In the genomic region with DNA sequence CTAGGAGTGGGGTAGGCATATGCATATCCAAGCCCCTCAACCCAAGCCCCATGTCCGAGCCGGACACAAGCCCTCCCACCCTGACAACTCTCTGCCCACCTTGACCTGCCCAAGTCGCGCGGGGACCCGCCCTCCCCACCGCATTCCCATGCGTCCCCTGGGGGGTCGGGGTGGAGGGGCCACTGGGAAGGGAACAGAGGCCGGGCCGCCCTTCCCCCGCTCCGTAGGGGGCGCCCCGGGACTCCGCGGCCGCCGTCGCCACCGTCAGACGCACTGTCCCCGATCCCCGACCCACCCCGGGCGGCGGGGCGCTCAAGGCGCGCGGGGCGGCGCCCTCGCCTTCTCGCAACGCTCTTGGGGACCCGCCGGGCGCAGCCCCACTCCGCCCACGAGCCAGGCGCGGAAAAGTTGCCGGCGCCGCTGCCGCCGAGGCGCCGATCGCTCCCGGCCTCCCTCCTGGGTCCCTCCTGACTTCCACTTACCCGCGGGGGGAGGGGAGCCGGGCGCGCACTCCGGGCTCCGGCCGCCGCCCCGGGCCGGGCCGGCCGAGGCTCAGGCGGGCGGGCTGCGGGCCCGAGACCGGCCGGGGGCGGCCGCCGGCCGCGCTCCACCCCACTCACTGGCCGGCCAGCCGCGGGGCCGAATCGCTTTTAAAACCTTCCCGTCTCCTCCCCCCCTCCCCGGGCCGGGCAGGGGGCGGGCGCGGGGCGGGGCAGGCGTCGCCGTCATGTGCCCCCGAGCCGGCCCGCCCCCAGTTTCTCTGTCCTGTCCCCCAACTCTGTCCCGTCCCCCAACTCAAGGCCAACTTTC, we compare ENCODE assay signal across 8 cellular contexts. TPM values are rescaled to one million over a fixed set of nuclear protein-coding genes. Genes with fewer than 3 reads are reported as not detected.
A peak's percentile ranks its signal among the peaks of the same experiment; 100 is the strongest.
DNase-seq lines count a peak whose midpoint lies in the region; ATAC-seq, FAIRE-seq and TF ChIP-seq lines count a peak whose summit lies in the region.

No MANE protein-coding gene starts in this region.

- DNase-seq in AG04450 (ENCODE audit: low read depth, low spot score) (no peak), Panc1 (ENCODE audit: low read depth, low spot score) (no peak), frontal cortex (ENCODE audit: low spot score in 2 of 2) (peak; percentile 84), neural progenitor cell (ENCODE audit: low spot score) (peak; percentile 63)
- peak; percentile 72 for DNase-seq in activated naive CD4-positive, alpha-beta T cell treated with Interleukin-2 at 50 U/mL for 16 hours

- TF ChIP-seq POLR2A in GM19193 (IDR thresholded peaks at IDR 0.05; ENCODE audit: extremely low read depth, insufficient read depth, insufficient read length): peak; percentile 88

- in situ Hi-C loops in Panc1 (cut with HindIII; ENCODE audit: low pct_unique_long_range_greater_than_20kb, low sequenced_read_pairs): no loop called here

- no peaks in the 10 kb centered on the region for H3K36me3 Mint-ChIP-seq in neural progenitor cell

- peak overlapping the region; percentile 83 for H2AFZ ChIP-seq in neural progenitor cell (replicated peaks)

- peaks cover 39% of the 10 kb centered on the region for H3F3A ChIP-seq in neural progenitor cell (ENCODE audit: low read depth)

- no peaks in the 10 kb centered on the region for H3K79me2 ChIP-seq in neural progenitor cell (ENCODE audit: low read depth)

- TF ChIP-seq CTCF in AG04450 (IDR thresholded peaks at IDR 0.05; ENCODE audit: low read depth, low read length): no peak
- TF ChIP-seq CTCF in Panc1 (IDR thresholded peaks at IDR 0.05): no peak; the same call in 1 of the 2 replicates
- TF ChIP-seq CTCF in neural progenitor cell (IDR thresholded peaks at IDR 0.05): peak; percentile 34

- H3K27ac ChIP-seq in AG04450 (ENCODE audit: low read depth, low read length): peak overlapping the region; percentile 82
- peak overlapping the region; percentile 97 for H3K27ac ChIP-seq in Panc1 (ENCODE audit: low read length)
- no peak overlapping the region for H3K27ac ChIP-seq in neural progenitor cell

- H3K27me3 Mint-ChIP-seq in neural progenitor cell (ENCODE audit: insufficient read depth, low read depth): peaks cover 12% of the 10 kb centered on the region

- H3K4me3 Mint-ChIP-seq in neural progenitor cell: peak overlapping the region; percentile 92

- no peak overlapping the region for H3K9ac ChIP-seq in neural progenitor cell

- peak overlapping the region; percentile 94 for H3K27ac Mint-ChIP-seq in neural progenitor cell

- POLR2A ChIA-PET in AG04450 (lab: Yijun Ruan, JAX) (interaction anchor here (0.8 to 4.4 kb wide), 3 partner anchors 20 to 54 kb away, joined by 3 to 27 read pairs (median 10); partner anchors contain the start of gene ZSWIM4), Panc1 (lab: Charles Lee) (interaction anchor here (1.1 kb wide), 1 partner anchor 12 kb away, joined by 3 read pairs; no protein-coding TSS in a partner anchor)

- no peak for FAIRE-seq in frontal cortex (lab: Jason Lieb, UNC)

- H3K4me2 ChIP-seq in neural progenitor cell: peak overlapping the region; percentile 93

- no peaks in the 10 kb centered on the region for H4K20me1 ChIP-seq in neural progenitor cell (ENCODE audit: low read depth)

- no TSS peak for BruUV-seq in Panc1 (replicated peaks; lab: Mats Ljungman, UMichigan)

- CTCF ChIA-PET in AG04450 (lab: Charles Lee): interaction anchor here (1.1 to 1.4 kb wide), 2 partner anchors 20 to 68 kb away, joined by 3 to 4 read pairs; partner anchors contain the start of gene C19orf53
- CTCF ChIA-PET in Panc1 (lab: Charles Lee): no interaction called here

- H3K4me3 ChIP-seq in AG04450 (ENCODE audit: low read depth, low read length) (peak overlapping the region; percentile 88), Panc1 (ENCODE audit: low read depth in 2 of 2, low read length in 2 of 2) (peak overlapping the region; percentile 81 to 91), neural progenitor cell (peak overlapping the region; percentile 74)

- peak; percentile 9 for ATAC-seq in Panc1
- no peak for ATAC-seq in HG02623 (IDR thresholded peaks at IDR 0.05; ENCODE audit: unreplicated experiment)
- no peak for ATAC-seq in GM19023 (IDR thresholded peaks at IDR 0.05; ENCODE audit: unreplicated experiment)

- intact Hi-C loops in Panc1 (cut with micrococcal nuclease; ENCODE audit: unreplicated experiment): no loop called here

- no peaks in the 10 kb centered on the region; the same call in 1 of the 2 replicates for H3K9me3 ChIP-seq in AG04450 (ENCODE audit: control insufficient read depth, insufficient read depth, low read length)
- no peaks in the 10 kb centered on the region for H3K9me3 ChIP-seq in Panc1 (ENCODE audit: control insufficient read depth, insufficient read depth, low read depth, low read length)
- no peaks in the 10 kb centered on the region for H3K9me3 ChIP-seq in neural progenitor cell (ENCODE audit: low read depth)

- H3K4me1 ChIP-seq in Panc1 (ENCODE audit: control insufficient read depth, insufficient read depth, low read length) (peaks cover 36% of the 10 kb centered on the region), neural progenitor cell (peaks cover 23% of the 10 kb centered on the region)

- H3K27me3 ChIP-seq in AG04450 (ENCODE audit: control insufficient read depth, insufficient read depth, low read length) (no peaks in the 10 kb centered on the region), Panc1 (ENCODE audit: control insufficient read depth, insufficient read depth, low read length) (no peaks in the 10 kb centered on the region), neural progenitor cell (peaks cover 14% of the 10 kb centered on the region)

- H3K36me3 ChIP-seq in Panc1 (ENCODE audit: control insufficient read depth, insufficient read depth, low read length) (peaks cover 8% of the 10 kb centered on the region; the same call in 1 of the 2 replicates), neural progenitor cell (no peaks in the 10 kb centered on the region)

- peaks cover 45% of the 10 kb centered on the region for H3K4me1 Mint-ChIP-seq in neural progenitor cell

- no peaks in the 10 kb centered on the region for H3K9me3 Mint-ChIP-seq in neural progenitor cell

RNA-seq across cellular contexts. Expression of gene NANOS3, which starts 34.4 kb away (rescaled TPM):
- 0.36 and 0.37 TPM in 2 replicates for polyA plus RNA-seq in AG04450 (2011; rRNA removed)
- polyA minus RNA-seq in AG04450 (2011; rRNA and poly(A)+ RNA removed): not detected in 2 replicates
- 0.33 TPM for total RNA-seq in Panc1 (2021; ENCODE audit: unreplicated experiment)
- 0.71 TPM for polyA plus RNA-seq in Panc1 (2012; ENCODE audit: insufficient read length)
- total RNA-seq in frontal cortex: 3.7 TPM
- not detected in 2 replicates for total RNA-seq in neural progenitor cell (ENCODE audit: low replicate concordance)

RNA-seq across cellular contexts. Expression of gene ZSWIM4, which starts 47.3 kb away (rescaled TPM):
- polyA plus RNA-seq in AG04450 (2011; rRNA removed): 2.3 and 3.4 TPM in 2 replicates
- polyA minus RNA-seq in AG04450 (2011; rRNA and poly(A)+ RNA removed): 3.6 and 5.0 TPM in 2 replicates
- total RNA-seq in Panc1 (2021; ENCODE audit: unreplicated experiment) (8.7 TPM), frontal cortex (6.9 TPM), neural progenitor cell (ENCODE audit: low replicate concordance) (6.7 and 20.4 TPM in 2 replicates)
- 11.3 TPM for polyA plus RNA-seq in Panc1 (2012; ENCODE audit: insufficient read length)

Comparison
In these comparisons a context has a peak if more than half of its experiments do, and no peak if none do; other contexts are left out.
1. DNase-seq: peak in activated naive CD4-positive, alpha-beta T cell treated with Interleukin-2 at 50 U/mL for 16 hours (single experiment), frontal cortex (2 of 2) and neural progenitor cell (single experiment); none in AG04450 (single experiment) and Panc1 (single experiment).
2. Peak in every context shown above with its lines, with median percentiles within 50 percentile points of each other: H3K4me3 ChIP-seq.